Comparison of ENCODE assay signal across 20 cellular contexts in genomic region chr9:104866186-104866585, GRCh38.
DNase-seq lines count a peak whose midpoint lies in the region; ATAC-seq, FAIRE-seq and TF ChIP-seq lines count a peak whose summit lies in the region.
"Had no signal": no experiment of that assay in that cellular context is flagged by ENCODE, and none has a peak within 500 bp of the region (broad histone marks: within the 10 kb centered on the region; RNA-seq: fewer than 3 reads in every experiment).

No MANE protein-coding gene starts in this region.

- FAIRE-seq in H1 (lab: Jason Lieb, UNC) = no peak
- FAIRE-seq: G401.6, GM12891 had no signal

- no peak overlapping the region for H3K23ac ChIP-seq in H1 (ENCODE audit: insufficient read length)

- H3K27me3 Mint-ChIP-seq in naive thymus-derived CD4-positive, alpha-beta T cell = no peaks in the 10 kb centered on the region
- no peaks in the 10 kb centered on the region for H3K27me3 Mint-ChIP-seq in activated CD4-positive, alpha-beta T cell treated with anti-CD3 and anti-CD28 coated beads, Interleukin-2, amount 10 ng/mL, durations not matched to agents 24 days and 14 days
- no peaks in the 10 kb centered on the region for H3K27me3 Mint-ChIP-seq in activated CD4-positive, alpha-beta memory T cell treated with anti-CD3 and anti-CD28 coated beads for 36 hours
- H3K27me3 Mint-ChIP-seq: IgD-negative memory B cell had no signal

- no peak overlapping the region for H3K4ac ChIP-seq in H1 (replicated peaks; ENCODE audit: insufficient read length, low read depth, low read length)

- H3K79me2 ChIP-seq in PC-3 (ENCODE audit: low read length) = no peaks in the 10 kb centered on the region
- H3K79me2 ChIP-seq in H1 (ENCODE audit: control insufficient read depth in 1 of 2, insufficient read depth in 2 of 2, low read length in 2 of 2) = no peaks in the 10 kb centered on the region

- H3K9me3 Mint-ChIP-seq in naive thymus-derived CD4-positive, alpha-beta T cell = no peaks in the 10 kb centered on the region
- no peaks in the 10 kb centered on the region for H3K9me3 Mint-ChIP-seq in activated CD4-positive, alpha-beta T cell treated with anti-CD3 and anti-CD28 coated beads, Interleukin-2, amount 10 ng/mL, durations not matched to agents 24 days and 14 days
- H3K9me3 Mint-ChIP-seq in activated CD4-positive, alpha-beta memory T cell treated with anti-CD3 and anti-CD28 coated beads for 36 hours = no peaks in the 10 kb centered on the region
- H3K9me3 Mint-ChIP-seq: IgD-negative memory B cell had no signal

- no peak overlapping the region for H2BK15ac ChIP-seq in H1 (ENCODE audit: low read length)

- H3K9me3 ChIP-seq in PC-3 (ENCODE audit: low read length) (no peaks in the 10 kb centered on the region), H1 (ENCODE audit: insufficient read depth in 2 of 2, low read depth in 1 of 2, low read length in 1 of 2) (no peaks in the 10 kb centered on the region), colonic mucosa (no peaks in the 10 kb centered on the region)
- H3K9me3 ChIP-seq in naive thymus-derived CD4-positive, alpha-beta T cell (ENCODE audit: control insufficient read depth in 2 of 3, low read length in 3 of 3) = no peaks in the 10 kb centered on the region
- H3K9me3 ChIP-seq: gastroesophageal sphincter, left ventricle myocardium inferior, Peyer's patch had no signal

- H2AK5ac ChIP-seq in H1 (ENCODE audit: low read depth, low read length) = no peak overlapping the region

- no peak for TF ChIP-seq POLR2A in H1 (IDR thresholded peaks at IDR 0.05; ENCODE audit: control extremely low read depth in 1 of 2, low read depth in 2 of 2, low read length in 2 of 2)

- no peak overlapping the region for H3K27ac Mint-ChIP-seq in naive thymus-derived CD4-positive, alpha-beta T cell
- no peak overlapping the region for H3K27ac Mint-ChIP-seq in activated CD4-positive, alpha-beta T cell treated with anti-CD3 and anti-CD28 coated beads, Interleukin-2, amount 10 ng/mL, durations not matched to agents 24 days and 14 days
- no peak overlapping the region for H3K27ac Mint-ChIP-seq in activated CD4-positive, alpha-beta memory T cell treated with anti-CD3 and anti-CD28 coated beads for 36 hours

- no peaks in the 10 kb centered on the region for H3K36me3 ChIP-seq in PC-3 (ENCODE audit: low read depth, low read length)
- H3K36me3 ChIP-seq in H1 (ENCODE audit: control insufficient read depth in 2 of 4, insufficient read depth in 4 of 4, low read length in 3 of 4) = no peaks in the 10 kb centered on the region
- peaks cover 0 to 11% (median 0%) of the 10 kb centered on the region in 3 experiments for H3K36me3 ChIP-seq in naive thymus-derived CD4-positive, alpha-beta T cell (ENCODE audit: control insufficient read depth in 2 of 3, insufficient read depth in 3 of 3, low read length in 3 of 3)
- no peaks in the 10 kb centered on the region for H3K36me3 ChIP-seq in colonic mucosa
- H3K36me3 ChIP-seq: Peyer's patch had no signal

- H3K9ac ChIP-seq in PC-3 (ENCODE audit: low read length) (no peak overlapping the region), H1 (replicated peaks in 1 of 4; ENCODE audit: extremely low read depth in 1 of 4, low read depth in 3 of 4, low read length in 3 of 4) (no peak overlapping the region), colonic mucosa (ENCODE audit: low read depth in 2 of 2, low read length in 2 of 2) (no peak overlapping the region)

- no peak for TF ChIP-seq EP300 in H1 (IDR thresholded peaks at IDR 0.05; ENCODE audit: borderline replicate concordance in 1 of 2, low read depth in 2 of 2, low read length in 2 of 2)

- peaks cover 0 to 18% (median 7%) of the 10 kb centered on the region in 7 donors for H3K4me1 Mint-ChIP-seq in naive thymus-derived CD4-positive, alpha-beta T cell
- peaks cover 4% of the 10 kb centered on the region for H3K4me1 Mint-ChIP-seq in activated CD4-positive, alpha-beta T cell treated with anti-CD3 and anti-CD28 coated beads, Interleukin-2, amount 10 ng/mL, durations not matched to agents 24 days and 14 days
- H3K4me1 Mint-ChIP-seq in activated CD4-positive, alpha-beta memory T cell treated with anti-CD3 and anti-CD28 coated beads for 36 hours (ENCODE audit: low read depth) = peaks cover 3% of the 10 kb centered on the region

- no peak overlapping the region for H2BK12ac ChIP-seq in H1 (ENCODE audit: low read depth, low read length)

- peaks cover 2% of the 10 kb centered on the region; the same call in 1 of the 2 replicates for H3K79me1 ChIP-seq in H1 (ENCODE audit: low read depth, low read length)

- H4K5ac ChIP-seq in H1 (ENCODE audit: insufficient read length, low read depth, low read length) = no peak overlapping the region

- H3K27ac ChIP-seq in PC-3 (ENCODE audit: low read length) (no peak overlapping the region), H1 (ENCODE audit: low read depth, low read length) (no peak overlapping the region), colonic mucosa (no peak overlapping the region)
- H3K27ac ChIP-seq in naive thymus-derived CD4-positive, alpha-beta T cell (ENCODE audit: low read depth, low read length) = no peak overlapping the region
- H3K27ac ChIP-seq: gastroesophageal sphincter, left ventricle myocardium inferior, Peyer's patch, VCaP had no signal

- no peak overlapping the region for H4K91ac ChIP-seq in H1 (replicated peaks; ENCODE audit: insufficient read length, low read length)

- TF ChIP-seq RAD21 in H1 (IDR thresholded peaks at IDR 0.05 in 1 of 2, conservative IDR thresholded peaks at IDR 0.05 in 1 of 2; ENCODE audit: low read depth in 2 of 2, low read length in 2 of 2) = no peak

- TF ChIP-seq CTCF in PC-3 (conservative IDR thresholded peaks at IDR 0.05; ENCODE audit: low read depth, low read length) = no peak
- no peak for TF ChIP-seq CTCF in H1 (IDR thresholded peaks at IDR 0.05; ENCODE audit: control extremely low read depth in 1 of 3, insufficient read depth in 1 of 3, low read depth in 1 of 3, low read length in 3 of 3)
- TF ChIP-seq CTCF in colonic mucosa (IDR thresholded peaks at IDR 0.05) = no peak

- WGBS in H1 (ENCODE audit: extremely low coverage in 1 of 2, insufficient coverage in 1 of 2, insufficient read length in 1 of 2, insufficient replicate concordance in 2 of 2, low coverage in 1 of 2, low lambda C conversion rate in 2 of 2, missing lambda C conversion rate in 1 of 2), 2 experiments = 100% methylated on average over 1 of the region's 1 CpG; no CpG with 5 or more reads in 1 of the 2 experiments

- peaks cover 3% of the 10 kb centered on the region for H3F3A ChIP-seq in PC-3 (ENCODE audit: low read length, unreplicated experiment)

- H3K4me3 Mint-ChIP-seq in naive thymus-derived CD4-positive, alpha-beta T cell = no peak overlapping the region
- H3K4me3 Mint-ChIP-seq in activated CD4-positive, alpha-beta T cell treated with anti-CD3 and anti-CD28 coated beads, Interleukin-2, amount 10 ng/mL, durations not matched to agents 24 days and 14 days = no peak overlapping the region
- no peak overlapping the region for H3K4me3 Mint-ChIP-seq in activated CD4-positive, alpha-beta memory T cell treated with anti-CD3 and anti-CD28 coated beads for 36 hours
- H3K4me3 Mint-ChIP-seq: IgD-negative memory B cell had no signal

- H3K4me2 ChIP-seq in PC-3 (ENCODE audit: low read length) = no peak overlapping the region
- H3K4me2 ChIP-seq in H1 (ENCODE audit: insufficient read depth in 1 of 2, low read depth in 2 of 2, low read length in 2 of 2) = no peak overlapping the region

- CTCF ChIA-PET in PC-3 (lab: Charles Lee) (no interaction called here), H1 (lab: Charles Lee; ENCODE audit: partially characterized antibody) (no interaction called here)
- CTCF ChIA-PET in naive thymus-derived CD4-positive, alpha-beta T cell (lab: Charles Lee) = no interaction called here
- CTCF ChIA-PET in activated CD4-positive, alpha-beta memory T cell treated with anti-CD3 and anti-CD28 coated beads for 36 hours (lab: Charles Lee) = no interaction called here

- H2AFZ ChIP-seq in PC-3 (ENCODE audit: low read length) = no peak overlapping the region
- no peak overlapping the region for H2AFZ ChIP-seq in H1 (ENCODE audit: low read length)

- H2BK20ac ChIP-seq in H1 (ENCODE audit: low read length) = no peak overlapping the region

- no peaks in the 10 kb centered on the region for H3K9me2 ChIP-seq in PC-3 (replicated peaks; ENCODE audit: low read length)

- intact Hi-C loops in PC-3 (cut with micrococcal nuclease) (no loop called here), colonic mucosa (cut with DNase I) (no loop called here)
- intact Hi-C loops in naive thymus-derived CD4-positive, alpha-beta T cell (cut with micrococcal nuclease) = no loop called here
- intact Hi-C loops in activated CD4-positive, alpha-beta T cell treated with anti-CD3 and anti-CD28 coated beads, Interleukin-2, amount 10 ng/mL, durations not matched to agents 24 days and 14 days (cut with micrococcal nuclease) = no loop called here
- intact Hi-C loops in activated CD4-positive, alpha-beta memory T cell treated with anti-CD3 and anti-CD28 coated beads for 36 hours (cut with micrococcal nuclease) = loop anchor here (10.0 kb wide), 2 partner anchors 59 to 129 kb away; partner anchors contain the start of gene ABCA1

- H2BK120ac ChIP-seq in H1 (replicated peaks; ENCODE audit: low read depth, low read length) = no peak overlapping the region

- H3K36me3 Mint-ChIP-seq in naive thymus-derived CD4-positive, alpha-beta T cell = peaks cover 0 to 19% (median 6%) of the 10 kb centered on the region in 5 donors
- no peaks in the 10 kb centered on the region for H3K36me3 Mint-ChIP-seq in activated CD4-positive, alpha-beta T cell treated with anti-CD3 and anti-CD28 coated beads, Interleukin-2, amount 10 ng/mL, durations not matched to agents 24 days and 14 days (ENCODE audit: low read depth)
- H3K36me3 Mint-ChIP-seq in activated CD4-positive, alpha-beta memory T cell treated with anti-CD3 and anti-CD28 coated beads for 36 hours = no peaks in the 10 kb centered on the region
- H3K36me3 Mint-ChIP-seq: IgD-negative memory B cell had no signal

- no peaks in the 10 kb centered on the region for H3K23me2 ChIP-seq in H1 (ENCODE audit: low read depth, low read length)

- no peak overlapping the region for H3K18ac ChIP-seq in H1 (ENCODE audit: extremely low read depth, low read length)

- ATAC-seq in PC-3 (no peak), GM19467 (IDR thresholded peaks at IDR 0.05; ENCODE audit: unreplicated experiment) (no peak)
- ATAC-seq in naive thymus-derived CD4-positive, alpha-beta T cell = peak; percentile 20
- ATAC-seq: gastroesophageal sphincter had no signal

- no peak overlapping the region for H3K4me3 ChIP-seq in PC-3 (ENCODE audit: low read length)
- no peak overlapping the region for H3K4me3 ChIP-seq in H1 (ENCODE audit: extremely low read depth in 1 of 4, insufficient read depth in 2 of 4, low read depth in 3 of 4, low read length in 4 of 4)
- H3K4me3 ChIP-seq in naive thymus-derived CD4-positive, alpha-beta T cell (ENCODE audit: low read length) = no peak overlapping the region
- no peak overlapping the region for H3K4me3 ChIP-seq in colonic mucosa
- H3K4me3 ChIP-seq: gastroesophageal sphincter, left ventricle myocardium inferior, Peyer's patch had no signal

- DNase-seq in Daoy (ENCODE audit: low read depth) (peak; percentile 63), PC-3 (peak; percentile 11), H1 (ENCODE audit: low read depth in 1 of 2, low spot score in 2 of 2) (no peak), colonic mucosa (no peak)
- DNase-seq in naive thymus-derived CD4-positive, alpha-beta T cell = no peak
- no peak for DNase-seq in activated CD4-positive, alpha-beta T cell treated with anti-CD3 and anti-CD28 coated beads, Interleukin-2, amount 10 ng/mL, durations not matched to agents 24 days and 14 days
- DNase-seq in activated CD4-positive, alpha-beta memory T cell treated with anti-CD3 and anti-CD28 coated beads for 36 hours = no peak
- DNase-seq: central memory CD4-positive, alpha-beta T cell; effector memory CD4-positive, alpha-beta T cell; left ventricle myocardium inferior; NCI-H2171 treated with DMSO at 0.1 percent for 48 hours; NCI-H748 treated with DMSO at 0.1 percent for 48 hours; Peyer's patch; stimulated activated CD4-positive, alpha-beta T cell treated with anti-CD3 and anti-CD28 coated beads, Interleukin-4, amount 100 ng/mL, for 24 hours had no signal

- no TSS peak for BruUV-seq in PC-3 (replicated peaks; lab: Mats Ljungman, UMichigan)

- POLR2A ChIA-PET in PC-3 (lab: Charles Lee; ENCODE audit: unreplicated experiment) = no interaction called here
- POLR2A ChIA-PET in H1 (lab: Charles Lee; ENCODE audit: partially characterized antibody) = no interaction called here
- POLR2A ChIA-PET in naive thymus-derived CD4-positive, alpha-beta T cell (lab: Charles Lee) = no interaction called here
- POLR2A ChIA-PET in activated CD4-positive, alpha-beta memory T cell treated with anti-CD3 and anti-CD28 coated beads for 36 hours (lab: Charles Lee) = no interaction called here

- peak overlapping the region; percentile 68; the same call in 1 of the 2 replicates for H4K8ac ChIP-seq in H1 (ENCODE audit: extremely low read depth, insufficient read depth, low read length)

- peaks cover 41% of the 10 kb centered on the region for H3K4me1 ChIP-seq in PC-3 (ENCODE audit: insufficient read depth, low read length)
- peaks cover 20 to 45% (median 37%) of the 10 kb centered on the region in 4 experiments for H3K4me1 ChIP-seq in H1 (replicated peaks in 1 of 4; ENCODE audit: control insufficient read depth in 3 of 4, insufficient read depth in 4 of 4, low read length in 3 of 4)
- H3K4me1 ChIP-seq in naive thymus-derived CD4-positive, alpha-beta T cell (ENCODE audit: control insufficient read depth in 2 of 2, insufficient read depth in 2 of 2, low read length in 2 of 2) = no peaks in the 10 kb centered on the region
- no peaks in the 10 kb centered on the region for H3K4me1 ChIP-seq in colonic mucosa

- no peaks in the 10 kb centered on the region for H3K27me3 ChIP-seq in PC-3 (ENCODE audit: low read length)
- H3K27me3 ChIP-seq in H1 (replicated peaks in 1 of 4; ENCODE audit: control insufficient read depth in 3 of 4, extremely low read depth in 1 of 4, insufficient read depth in 3 of 4, low read length in 3 of 4) = no peaks in the 10 kb centered on the region
- H3K27me3 ChIP-seq in naive thymus-derived CD4-positive, alpha-beta T cell (ENCODE audit: control insufficient read depth in 2 of 2, insufficient read depth in 2 of 2, low read length in 2 of 2) = no peaks in the 10 kb centered on the region
- H3K27me3 ChIP-seq in colonic mucosa = no peaks in the 10 kb centered on the region
- H3K27me3 ChIP-seq: gastroesophageal sphincter, Peyer's patch had no signal

- H3K56ac ChIP-seq in H1 (replicated peaks; ENCODE audit: insufficient read length, low read depth, low read length) = no peak overlapping the region

- H4K20me1 ChIP-seq in PC-3 (ENCODE audit: low read length) (no peaks in the 10 kb centered on the region), H1 (replicated peaks in 1 of 2; ENCODE audit: control insufficient read depth in 1 of 2, insufficient read depth in 2 of 2, low read length in 2 of 2) (peaks cover 0 to 2% of the 10 kb centered on the region in 2 experiments)

- no peak overlapping the region for H3K14ac ChIP-seq in H1 (ENCODE audit: insufficient read length)

- H2BK5ac ChIP-seq in H1 (ENCODE audit: low read depth, low read length) = no peak overlapping the region

Comparison
In these comparisons a context has a peak if more than half of its experiments do, and no peak if none do; other contexts are left out.
1. DNase-seq: peak in Daoy (single experiment) and PC-3 (single experiment); none in H1 (0 of 2), naive thymus-derived CD4-positive, alpha-beta T cell (0 of 9), activated CD4-positive, alpha-beta T cell treated with anti-CD3 and anti-CD28 coated beads, Interleukin-2, amount 10 ng/mL, durations not matched to agents 24 days and 14 days (single experiment), activated CD4-positive, alpha-beta memory T cell treated with anti-CD3 and anti-CD28 coated beads for 36 hours (single experiment) and colonic mucosa (single experiment).